In the genomic region with DNA sequence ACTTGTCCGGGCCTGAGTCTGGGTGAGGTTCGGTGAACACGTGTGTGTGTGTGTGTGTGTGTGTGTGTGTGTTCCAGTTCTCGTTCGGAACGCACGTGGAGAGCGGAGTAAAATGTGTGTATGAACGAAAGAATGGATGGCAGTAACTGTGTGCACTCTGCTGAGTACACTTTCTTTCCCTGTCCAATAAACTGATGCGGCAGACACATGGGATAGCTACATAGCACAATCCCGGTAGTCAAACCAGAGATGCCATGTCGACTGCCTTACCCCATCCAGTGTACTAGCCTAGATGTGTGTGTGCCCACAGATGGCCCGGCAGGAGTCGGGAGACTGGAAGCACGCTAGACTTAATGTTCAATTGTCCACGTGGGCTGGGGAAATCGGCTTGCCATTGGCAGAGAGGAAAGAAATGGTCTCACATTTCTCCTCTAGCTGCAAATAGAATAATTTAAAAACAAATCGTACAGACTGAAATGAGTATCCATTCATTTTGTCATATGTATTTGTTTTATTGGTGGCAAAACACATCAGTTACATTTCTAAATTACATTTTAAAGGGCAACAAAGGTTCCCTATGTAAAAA, we compare ENCODE assay signal across 8 cellular contexts. TPM values are rescaled to one million over a fixed set of nuclear protein-coding genes. Genes with fewer than 3 reads are reported as not detected.
DNase-seq lines count a peak whose midpoint lies in the region; ATAC-seq and TF ChIP-seq lines count a peak whose summit lies in the region.

No MANE protein-coding gene starts in this region.

- H3K4me1 Mint-ChIP-seq in activated naive CD8-positive, alpha-beta T cell treated with anti-CD3 and anti-CD28 coated beads, Interleukin-2, amount 10 ng/mL, durations not matched to agents 7 days and 5 days, result peaks cover 10% of the 10 kb centered on the region
- peaks cover 22% of the 10 kb centered on the region for H3K4me1 Mint-ChIP-seq in glutamatergic neuron (ENCODE audit: low read depth, unreplicated experiment)

- POLR2A ChIA-PET in activated naive CD8-positive, alpha-beta T cell treated with anti-CD3 and anti-CD28 coated beads, Interleukin-2, amount 10 ng/mL, durations not matched to agents 7 days and 5 days (lab: Charles Lee), result no interaction called here

- H3K36me3 Mint-ChIP-seq in activated naive CD8-positive, alpha-beta T cell treated with anti-CD3 and anti-CD28 coated beads, Interleukin-2, amount 10 ng/mL, durations not matched to agents 7 days and 5 days, result no peaks in the 10 kb centered on the region
- no peaks in the 10 kb centered on the region for H3K36me3 Mint-ChIP-seq in glutamatergic neuron (ENCODE audit: unreplicated experiment)

- DNase-seq in Daoy (ENCODE audit: low read depth) (peak; percentile 92), HS-5 (ENCODE audit: low read depth) (peak; percentile 78), NCI-H82 treated with DMSO at 0.1 percent for 48 hours (lab: John Stamatoyannopoulos, UW; ENCODE audit: unreplicated experiment) (peak; percentile 93), glutamatergic neuron (peak; percentile 74), occipital lobe (lab: John Stamatoyannopoulos, UW) (peak; percentile 72), cerebellar nuclear complex (lab: John Stamatoyannopoulos, UW) (no peak)
- no peak for DNase-seq in activated naive CD8-positive, alpha-beta T cell treated with anti-CD3 and anti-CD28 coated beads, Interleukin-2, amount 10 ng/mL, durations not matched to agents 7 days and 5 days

- H3K4me3 Mint-ChIP-seq in activated naive CD8-positive, alpha-beta T cell treated with anti-CD3 and anti-CD28 coated beads, Interleukin-2, amount 10 ng/mL, durations not matched to agents 7 days and 5 days, result peak overlapping the region; percentile 91
- peak overlapping the region; percentile 99 for H3K4me3 Mint-ChIP-seq in glutamatergic neuron (ENCODE audit: unreplicated experiment)

- peak overlapping the region; percentile 83 for H3K27ac Mint-ChIP-seq in activated naive CD8-positive, alpha-beta T cell treated with anti-CD3 and anti-CD28 coated beads, Interleukin-2, amount 10 ng/mL, durations not matched to agents 7 days and 5 days
- H3K27ac Mint-ChIP-seq in glutamatergic neuron (ENCODE audit: unreplicated experiment), result peak overlapping the region; percentile 99

- H3K27me3 Mint-ChIP-seq in activated naive CD8-positive, alpha-beta T cell treated with anti-CD3 and anti-CD28 coated beads, Interleukin-2, amount 10 ng/mL, durations not matched to agents 7 days and 5 days, result peaks cover 28% of the 10 kb centered on the region
- peaks cover 6% of the 10 kb centered on the region for H3K27me3 Mint-ChIP-seq in glutamatergic neuron (ENCODE audit: unreplicated experiment)

- no peaks in the 10 kb centered on the region for H3K9me3 Mint-ChIP-seq in activated naive CD8-positive, alpha-beta T cell treated with anti-CD3 and anti-CD28 coated beads, Interleukin-2, amount 10 ng/mL, durations not matched to agents 7 days and 5 days
- H3K9me3 Mint-ChIP-seq in glutamatergic neuron (ENCODE audit: unreplicated experiment), result peaks cover 12% of the 10 kb centered on the region

- TF ChIP-seq CTCF in glutamatergic neuron (IDR thresholded peaks at IDR 0.05; ENCODE audit: partially characterized antibody, unreplicated experiment), result no peak

- peak; percentile 0 for ATAC-seq in GM21390 (IDR thresholded peaks at IDR 0.05; ENCODE audit: unreplicated experiment)
- peak; percentile 1 for ATAC-seq in activated naive CD8-positive, alpha-beta T cell treated with anti-CD3 and anti-CD28 coated beads, Interleukin-2, amount 10 ng/mL, durations not matched to agents 7 days and 5 days (ENCODE audit: low read depth)

RNA-seq across cellular contexts. Expression of gene GOLIM4, which starts 0.6 kb away (rescaled TPM):
- total RNA-seq in Daoy (2014; rRNA removed; shearing (Covaris generic)), result 36.0 and 40.1 TPM in 2 replicates
- total RNA-seq in activated naive CD8-positive, alpha-beta T cell treated with anti-CD3 and anti-CD28 coated beads, Interleukin-2, amount 10 ng/mL, durations not matched to agents 7 days and 5 days, result 1 to 10 TPM; 3.1 to 3.2 TPM
- total RNA-seq in glutamatergic neuron (ENCODE audit: unreplicated experiment) (31.7 TPM), occipital lobe (27.9 TPM)

Comparison
In these comparisons a context has a peak if more than half of its experiments do, and no peak if none do; other contexts are left out.
1. DNase-seq: peak in Daoy (single experiment), HS-5 (single experiment), NCI-H82 treated with DMSO at 0.1 percent for 48 hours (single experiment), glutamatergic neuron (single experiment) and occipital lobe (single experiment); none in activated naive CD8-positive, alpha-beta T cell treated with anti-CD3 and anti-CD28 coated beads, Interleukin-2, amount 10 ng/mL, durations not matched to agents 7 days and 5 days (single experiment) and cerebellar nuclear complex (0 of 2).